8 cellular contexts compared by ENCODE assay signal in genomic region chr19:18290250-18291018, GRCh38. TPM values are rescaled to one million over a fixed set of nuclear protein-coding genes. Genes with fewer than 3 reads are reported as not detected.
A peak's percentile ranks its signal among the peaks of the same experiment; 100 is the strongest.
DNase-seq lines count a peak whose midpoint lies in the region; ATAC-seq, FAIRE-seq and TF ChIP-seq lines count a peak whose summit lies in the region.

No MANE protein-coding gene starts in this region.

- TF ChIP-seq CTCF in NB4 (IDR thresholded peaks at IDR 0.05; ENCODE audit: low read depth, low read length) (no peak), kidney (IDR thresholded peaks at IDR 0.05; ENCODE audit: borderline replicate concordance, extremely low read depth, insufficient read depth) (no peak)

- no peak for ATAC-seq in GM18519 (IDR thresholded peaks at IDR 0.05; ENCODE audit: low FRiP score, unreplicated experiment)

- H3K27me3 Mint-ChIP-seq in activated T-helper 1 cell treated with anti-CD3 and anti-CD28 coated beads, Interleukin-12 subunit alpha, Interleukin-12 subunit beta, Interleukin-2, Interleukin-4 antibody, amounts not matched to agents 30 ng/mL and 10 ng/mL and 1 ng/mL, durations not matched to agents 14 hours and 24 hours and 36 hours (ENCODE audit: insufficient read depth) = no peaks in the 10 kb centered on the region

- peak overlapping the region in 1 of 2 donors; percentile 71 for H3K27ac ChIP-seq in kidney (ENCODE audit: low read depth in 2 of 2, low read length in 2 of 2)

- peak overlapping the region in 1 of 2 donors; percentile 26 for H3K9ac ChIP-seq in kidney (ENCODE audit: low read length in 2 of 2)

- H3K4me3 ChIP-seq in NB4 (ENCODE audit: low read depth, low read length) (no peak overlapping the region), kidney (ENCODE audit: low read length in 2 of 2) (no peak overlapping the region)

- DNase-seq in GM12892 (ENCODE audit: insufficient read length) = peak; percentile 57
- DNase-seq in NB4 (ENCODE audit: low read depth) = peak; percentile 87
- peak; percentile 84 for DNase-seq in activated T-helper 1 cell treated with anti-CD3 and anti-CD28 coated beads, Interleukin-12 subunit alpha, Interleukin-12 subunit beta, Interleukin-2, Interleukin-4 antibody, amounts not matched to agents 30 ng/mL and 10 ng/mL and 1 ng/mL, durations not matched to agents 14 hours and 24 hours and 36 hours (ENCODE audit: low spot score)
- DNase-seq in kidney = peak; percentile 77
- DNase-seq in stimulated activated CD8-positive, alpha-beta memory T cell treated with anti-CD3 and anti-CD28 coated beads, Interleukin-2, amount 100 ng/mL, for 1 hour (ENCODE audit: low read depth in 2 of 2) = peak; percentile 62 to 69
- DNase-seq in urothelium cell line (ENCODE audit: low spot score) = no peak
- DNase-seq in T1000 (lab: John Stamatoyannopoulos, UW) = no peak

- no peaks in the 10 kb centered on the region for H3K9me3 Mint-ChIP-seq in activated T-helper 1 cell treated with anti-CD3 and anti-CD28 coated beads, Interleukin-12 subunit alpha, Interleukin-12 subunit beta, Interleukin-2, Interleukin-4 antibody, amounts not matched to agents 30 ng/mL and 10 ng/mL and 1 ng/mL, durations not matched to agents 14 hours and 24 hours and 36 hours

- H3K9me3 ChIP-seq in kidney (ENCODE audit: control insufficient read depth in 1 of 2, low read length in 2 of 2) = no peaks in the 10 kb centered on the region

- H3K4me1 ChIP-seq in kidney (ENCODE audit: control insufficient read depth in 1 of 2, insufficient read depth in 1 of 2, low read depth in 1 of 2, low read length in 2 of 2) = peaks cover 8 to 9% of the 10 kb centered on the region in 2 donors

- peak overlapping the region; percentile 89 for H3K4me3 Mint-ChIP-seq in activated T-helper 1 cell treated with anti-CD3 and anti-CD28 coated beads, Interleukin-12 subunit alpha, Interleukin-12 subunit beta, Interleukin-2, Interleukin-4 antibody, amounts not matched to agents 30 ng/mL and 10 ng/mL and 1 ng/mL, durations not matched to agents 14 hours and 24 hours and 36 hours

- TF ChIP-seq POLR2A in GM12892 (IDR thresholded peaks at IDR 0.05; ENCODE audit: low read depth, low read length) (no peak; the same call in 1 of the 2 replicates), NB4 (IDR thresholded peaks at IDR 0.05; ENCODE audit: extremely low read depth, insufficient read length) (no peak)

- H3K36me3 Mint-ChIP-seq in activated T-helper 1 cell treated with anti-CD3 and anti-CD28 coated beads, Interleukin-12 subunit alpha, Interleukin-12 subunit beta, Interleukin-2, Interleukin-4 antibody, amounts not matched to agents 30 ng/mL and 10 ng/mL and 1 ng/mL, durations not matched to agents 14 hours and 24 hours and 36 hours (ENCODE audit: low read depth) = peaks cover 16% of the 10 kb centered on the region

- H3K27ac Mint-ChIP-seq in activated T-helper 1 cell treated with anti-CD3 and anti-CD28 coated beads, Interleukin-12 subunit alpha, Interleukin-12 subunit beta, Interleukin-2, Interleukin-4 antibody, amounts not matched to agents 30 ng/mL and 10 ng/mL and 1 ng/mL, durations not matched to agents 14 hours and 24 hours and 36 hours = peak overlapping the region; percentile 96

- peaks cover 68% of the 10 kb centered on the region for H3K4me1 Mint-ChIP-seq in activated T-helper 1 cell treated with anti-CD3 and anti-CD28 coated beads, Interleukin-12 subunit alpha, Interleukin-12 subunit beta, Interleukin-2, Interleukin-4 antibody, amounts not matched to agents 30 ng/mL and 10 ng/mL and 1 ng/mL, durations not matched to agents 14 hours and 24 hours and 36 hours (ENCODE audit: low read depth)

- intact Hi-C loops in activated T-helper 1 cell treated with anti-CD3 and anti-CD28 coated beads, Interleukin-12 subunit alpha, Interleukin-12 subunit beta, Interleukin-2, Interleukin-4 antibody, amounts not matched to agents 30 ng/mL and 10 ng/mL and 1 ng/mL, durations not matched to agents 14 hours and 24 hours and 36 hours (cut with micrococcal nuclease) = loop anchor here (1.0 to 5.0 kb wide), 5 partner anchors 8 to 203 kb away; partner anchors contain the start of genes IL12RB1, LSM4 and SSBP4
- intact Hi-C loops in kidney (cut with DNase I) = no loop called here

- H3K36me3 ChIP-seq in kidney (ENCODE audit: control insufficient read depth in 1 of 2, insufficient read depth in 2 of 2, low read length in 2 of 2) = no peaks in the 10 kb centered on the region

- FAIRE-seq in GM12892 (lab: Jason Lieb, UNC) (peak; percentile 58), kidney (lab: Jason Lieb, UNC) (no peak), urothelium cell line (lab: Jason Lieb, UNC) (no peak)

RNA-seq across cellular contexts. Expression of gene JUND, which starts 9.0 kb away (rescaled TPM):
- polyA plus RNA-seq in GM12892 (2012; ENCODE audit: missing spikeins) = 6.8 TPM
- 431 and 455 TPM in 2 replicates for total RNA-seq in activated T-helper 1 cell treated with anti-CD3 and anti-CD28 coated beads, Interleukin-12 subunit alpha, Interleukin-12 subunit beta, Interleukin-2, Interleukin-4 antibody, amounts not matched to agents 30 ng/mL and 10 ng/mL and 1 ng/mL, durations not matched to agents 14 hours and 24 hours and 36 hours
- total RNA-seq in kidney = 181 TPM
- polyA plus RNA-seq in kidney (ENCODE audit: insufficient read depth, low read depth, low replicate concordance) = 117 TPM

RNA-seq across cellular contexts. Expression of gene IQCN, which starts 16.2 kb away (rescaled TPM):
- 0.68 TPM for polyA plus RNA-seq in GM12892 (2012; ENCODE audit: missing spikeins)
- 2.8 and 3.2 TPM in 2 replicates for total RNA-seq in activated T-helper 1 cell treated with anti-CD3 and anti-CD28 coated beads, Interleukin-12 subunit alpha, Interleukin-12 subunit beta, Interleukin-2, Interleukin-4 antibody, amounts not matched to agents 30 ng/mL and 10 ng/mL and 1 ng/mL, durations not matched to agents 14 hours and 24 hours and 36 hours
- total RNA-seq in kidney = 6.3 TPM
- polyA plus RNA-seq in kidney (ENCODE audit: insufficient read depth, low read depth, low replicate concordance) = 0.82 TPM

RNA-seq across cellular contexts. Expression of gene LSM4, which starts 32.4 kb away (rescaled TPM):
- 105 TPM for polyA plus RNA-seq in GM12892 (2012; ENCODE audit: missing spikeins)
- 198 and 200 TPM in 2 replicates for total RNA-seq in activated T-helper 1 cell treated with anti-CD3 and anti-CD28 coated beads, Interleukin-12 subunit alpha, Interleukin-12 subunit beta, Interleukin-2, Interleukin-4 antibody, amounts not matched to agents 30 ng/mL and 10 ng/mL and 1 ng/mL, durations not matched to agents 14 hours and 24 hours and 36 hours
- 87.7 TPM for total RNA-seq in kidney
- 245 TPM for polyA plus RNA-seq in kidney (ENCODE audit: insufficient read depth, low read depth, low replicate concordance)

RNA-seq across cellular contexts. Expression of gene PGPEP1, which starts 50.0 kb away (rescaled TPM):
- 16.7 TPM for polyA plus RNA-seq in GM12892 (2012; ENCODE audit: missing spikeins)
- 17.9 and 21.5 TPM in 2 replicates for total RNA-seq in activated T-helper 1 cell treated with anti-CD3 and anti-CD28 coated beads, Interleukin-12 subunit alpha, Interleukin-12 subunit beta, Interleukin-2, Interleukin-4 antibody, amounts not matched to agents 30 ng/mL and 10 ng/mL and 1 ng/mL, durations not matched to agents 14 hours and 24 hours and 36 hours
- 54.5 TPM for total RNA-seq in kidney
- 76.1 TPM for polyA plus RNA-seq in kidney (ENCODE audit: insufficient read depth, low read depth, low replicate concordance)

Comparison
In these comparisons a context has a peak if more than half of its experiments do, and no peak if none do; other contexts are left out.
1. DNase-seq: peak in GM12892 (single experiment), NB4 (single experiment), activated T-helper 1 cell treated with anti-CD3 and anti-CD28 coated beads, Interleukin-12 subunit alpha, Interleukin-12 subunit beta, Interleukin-2, Interleukin-4 antibody, amounts not matched to agents 30 ng/mL and 10 ng/mL and 1 ng/mL, durations not matched to agents 14 hours and 24 hours and 36 hours (single experiment), kidney (single experiment) and stimulated activated CD8-positive, alpha-beta memory T cell treated with anti-CD3 and anti-CD28 coated beads, Interleukin-2, amount 100 ng/mL, for 1 hour (2 of 2); none in urothelium cell line (single experiment) and T1000 (single experiment).